ENCODE assay signal across 33 cellular contexts in the genomic region with DNA sequence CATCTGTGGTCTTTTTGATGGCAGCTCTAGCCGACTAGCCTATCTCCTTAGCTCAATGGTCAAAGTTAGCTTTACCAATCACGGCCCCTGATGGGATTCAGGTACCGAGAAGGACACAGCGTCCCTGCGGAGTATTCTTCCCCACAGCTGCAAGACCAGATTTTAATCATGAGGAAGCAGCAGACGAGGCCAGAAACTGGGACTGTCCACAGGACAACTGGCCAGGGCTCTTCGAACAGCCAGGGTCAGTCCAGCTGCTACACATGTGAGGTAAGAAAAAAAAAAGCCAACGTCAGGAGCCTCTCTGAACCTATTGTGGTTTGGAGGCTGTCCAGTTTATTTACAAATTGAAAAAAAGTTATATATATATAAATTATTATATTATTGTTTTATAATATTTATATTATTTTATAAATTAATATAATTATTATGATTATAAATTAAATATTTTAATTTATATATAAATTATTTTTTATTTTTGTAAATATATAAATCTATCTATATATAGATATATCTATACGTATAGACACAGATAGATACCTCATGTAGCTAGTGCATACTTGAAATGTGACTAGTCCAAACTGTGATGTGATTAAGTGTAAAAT. TPM values are rescaled to one million over a fixed set of nuclear protein-coding genes. Genes with fewer than 3 reads are reported as not detected.
A peak's percentile ranks its signal among the peaks of the same experiment; 100 is the strongest.
DNase-seq lines count a peak whose midpoint lies in the region; ATAC-seq and TF ChIP-seq lines count a peak whose summit lies in the region.
"Had no signal": no experiment of that assay in that cellular context is flagged by ENCODE, and none has a peak within 500 bp of the region (broad histone marks: within the 10 kb centered on the region; RNA-seq: fewer than 3 reads in every experiment).

No MANE protein-coding gene starts in this region.

- H3K27me3 Mint-ChIP-seq in activated T-cell treated with anti-CD3 and anti-CD28 coated beads, Interleukin-2, amount 50 U/mL, for 24 hours, result no peaks in the 10 kb centered on the region
- H3K27me3 Mint-ChIP-seq in activated T-cell treated with anti-CD3 and anti-CD28 coated beads, Interleukin-2, amount 50 U/mL, for 4 hours (ENCODE audit: low read depth), result no peaks in the 10 kb centered on the region
- no peaks in the 10 kb centered on the region for H3K27me3 Mint-ChIP-seq in stimulated activated memory B cell treated with anti-CD40 and anti-IgM and Interleukin-4, amounts not matched to agents 10 μg/mL and 1 μg/mL and 100 μg/mL, for 72 hours
- H3K27me3 Mint-ChIP-seq: activated CD4-positive, alpha-beta T cell treated with anti-CD3 and anti-CD28 coated beads, Interleukin-2, amount 10 ng/mL, durations not matched to agents 24 days and 14 days had no signal

- peak overlapping the region; percentile 41 for H3K27ac Mint-ChIP-seq in activated T-cell treated with anti-CD3 and anti-CD28 coated beads, Interleukin-2, amount 50 U/mL, for 24 hours
- H3K27ac Mint-ChIP-seq in stimulated activated memory B cell treated with anti-CD40 and anti-IgM and Interleukin-4, amounts not matched to agents 10 μg/mL and 1 μg/mL and 100 μg/mL, for 72 hours, result peak overlapping the region; percentile 97
- H3K27ac Mint-ChIP-seq: activated CD4-positive, alpha-beta T cell treated with anti-CD3 and anti-CD28 coated beads, Interleukin-2, amount 10 ng/mL, durations not matched to agents 24 days and 14 days; neural progenitor cell had no signal

- no peak overlapping the region for H3K4me2 ChIP-seq in OCI-LY1 (ENCODE audit: low read length)
- H3K4me2 ChIP-seq: neural progenitor cell had no signal

- no peak overlapping the region for H3K4me3 ChIP-seq in OCI-LY1 (ENCODE audit: low read depth, low read length, poor library complexity, severe bottlenecking)
- H3K4me3 ChIP-seq: ascending aorta, cardiac muscle cell, colonic mucosa, gastroesophageal sphincter, GM23248, neural progenitor cell, stomach, uterus had no signal

- no peaks in the 10 kb centered on the region for H3K9me2 ChIP-seq in OCI-LY1 (ENCODE audit: low read depth, low read length)

- peak overlapping the region; percentile 94 for H3K27ac ChIP-seq in OCI-LY1 (ENCODE audit: low read depth, low read length, poor library complexity, severe bottlenecking)
- H3K27ac ChIP-seq: ascending aorta, cardiac muscle cell, colonic mucosa, gastroesophageal sphincter, GM23248, neural progenitor cell, uterus, VCaP had no signal

- ATAC-seq in activated T-cell treated with anti-CD3 and anti-CD28 coated beads, Interleukin-2, amount 50 U/mL, for 4 hours, result no peak
- ATAC-seq in stimulated activated memory B cell treated with anti-CD40 and anti-IgM and Interleukin-4, amounts not matched to agents 10 μg/mL and 1 μg/mL and 100 μg/mL, for 72 hours, result no peak
- no peak for ATAC-seq in HG03432 (IDR thresholded peaks at IDR 0.05; ENCODE audit: unreplicated experiment)
- ATAC-seq: gastroesophageal sphincter, left cardiac atrium, PC-3 had no signal

- H3K4me3 Mint-ChIP-seq in activated T-cell treated with anti-CD3 and anti-CD28 coated beads, Interleukin-2, amount 50 U/mL, for 24 hours, result no peak overlapping the region
- H3K4me3 Mint-ChIP-seq in activated T-cell treated with anti-CD3 and anti-CD28 coated beads, Interleukin-2, amount 50 U/mL, for 4 hours, result no peak overlapping the region
- H3K4me3 Mint-ChIP-seq in stimulated activated memory B cell treated with anti-CD40 and anti-IgM and Interleukin-4, amounts not matched to agents 10 μg/mL and 1 μg/mL and 100 μg/mL, for 72 hours, result no peak overlapping the region
- H3K4me3 Mint-ChIP-seq: activated CD4-positive, alpha-beta T cell treated with anti-CD3 and anti-CD28 coated beads, Interleukin-2, amount 10 ng/mL, durations not matched to agents 24 days and 14 days; neural progenitor cell had no signal

- H3K27me3 ChIP-seq in OCI-LY1 (ENCODE audit: insufficient read depth, low read length), result no peaks in the 10 kb centered on the region
- H3K27me3 ChIP-seq: ascending aorta, cardiac muscle cell, colonic mucosa, gastroesophageal sphincter, stomach, uterus had no signal

- H3K9ac ChIP-seq in OCI-LY1 (ENCODE audit: low read length), result no peak overlapping the region
- H3K9ac ChIP-seq: GM23248, neural progenitor cell had no signal

- H3F3A ChIP-seq in OCI-LY1 (ENCODE audit: insufficient read depth, low read length), result no peaks in the 10 kb centered on the region

- H3K9me3 ChIP-seq in OCI-LY1 (ENCODE audit: low read length), result no peaks in the 10 kb centered on the region
- H3K9me3 ChIP-seq: ascending aorta, colonic mucosa, gastroesophageal sphincter, stomach, uterus had no signal

- TF ChIP-seq CTCF in OCI-LY1 (IDR thresholded peaks at IDR 0.05; ENCODE audit: low read length), result no peak

- H3K4me1 Mint-ChIP-seq in activated T-cell treated with anti-CD3 and anti-CD28 coated beads, Interleukin-2, amount 50 U/mL, for 24 hours (ENCODE audit: low read depth), result peaks cover 51% of the 10 kb centered on the region
- peaks cover 50% of the 10 kb centered on the region for H3K4me1 Mint-ChIP-seq in activated T-cell treated with anti-CD3 and anti-CD28 coated beads, Interleukin-2, amount 50 U/mL, for 4 hours (ENCODE audit: low read depth)
- peaks cover 68% of the 10 kb centered on the region for H3K4me1 Mint-ChIP-seq in stimulated activated memory B cell treated with anti-CD40 and anti-IgM and Interleukin-4, amounts not matched to agents 10 μg/mL and 1 μg/mL and 100 μg/mL, for 72 hours

- no peak for DNase-seq in activated T-cell treated with anti-CD3 and anti-CD28 coated beads, Interleukin-2, amount 50 U/mL, for 24 hours
- no peak for DNase-seq in activated T-cell treated with anti-CD3 and anti-CD28 coated beads, Interleukin-2, amount 50 U/mL, for 4 hours
- DNase-seq in iPS-NIHi7 (ENCODE audit: extremely low spot score) (peak; percentile 3), NCI-H2196 treated with DMSO at 0.1 percent for 48 hours (lab: John Stamatoyannopoulos, UW; ENCODE audit: unreplicated experiment) (no peak)
- DNase-seq in stimulated activated CD8-positive, alpha-beta memory T cell treated with anti-CD3 and anti-CD28 coated beads, Interleukin-4, amount 100 ng/mL, for 48 hours, result no peak
- DNase-seq: activated CD4-positive, alpha-beta T cell treated with anti-CD3 and anti-CD28 coated beads, Interleukin-2, amount 10 ng/mL, durations not matched to agents 24 days and 14 days; activated gamma-delta T cell; activated T-cell treated with anti-CD3 and anti-CD28 coated beads, Interleukin-2, amount 50 U/mL, for 1 hour; AML-193; colonic mucosa; DMS153; effector CD4-positive, alpha-beta T cell; GDM1; GM23248; left cardiac atrium; NCI-H1092 treated with DMSO at 0.1 percent for 48 hours; NCI-H187 treated with DMSO at 0.1 percent for 48 hours; NCI-H2171 treated with DMSO at 0.1 percent for 48 hours; NCI-H510A treated with DMSO at 0.1 percent for 48 hours; NK-92 treated with Interleukin-12 subunit alpha and Interleukin-12 subunit beta, amount 100 ng/mL, for 24 hours; PC-3; Right ventricle myocardium superior; small intestine; stomach; uterus had no signal

- H2AFZ ChIP-seq in OCI-LY1 (ENCODE audit: low read length), result no peak overlapping the region
- H2AFZ ChIP-seq: GM23248, neural progenitor cell had no signal

- H4K20me1 ChIP-seq in OCI-LY1 (ENCODE audit: insufficient read depth, low read length), result no peaks in the 10 kb centered on the region

- H3K9me3 Mint-ChIP-seq in activated T-cell treated with anti-CD3 and anti-CD28 coated beads, Interleukin-2, amount 50 U/mL, for 24 hours, result no peaks in the 10 kb centered on the region
- H3K9me3 Mint-ChIP-seq in activated T-cell treated with anti-CD3 and anti-CD28 coated beads, Interleukin-2, amount 50 U/mL, for 4 hours, result no peaks in the 10 kb centered on the region
- no peaks in the 10 kb centered on the region for H3K9me3 Mint-ChIP-seq in stimulated activated memory B cell treated with anti-CD40 and anti-IgM and Interleukin-4, amounts not matched to agents 10 μg/mL and 1 μg/mL and 100 μg/mL, for 72 hours
- H3K9me3 Mint-ChIP-seq: activated CD4-positive, alpha-beta T cell treated with anti-CD3 and anti-CD28 coated beads, Interleukin-2, amount 10 ng/mL, durations not matched to agents 24 days and 14 days had no signal

- peaks cover 57% of the 10 kb centered on the region for H3K36me3 Mint-ChIP-seq in activated T-cell treated with anti-CD3 and anti-CD28 coated beads, Interleukin-2, amount 50 U/mL, for 24 hours (ENCODE audit: low read depth)
- H3K36me3 Mint-ChIP-seq in activated T-cell treated with anti-CD3 and anti-CD28 coated beads, Interleukin-2, amount 50 U/mL, for 4 hours (ENCODE audit: insufficient read depth), result peaks cover 6% of the 10 kb centered on the region
- H3K36me3 Mint-ChIP-seq in stimulated activated memory B cell treated with anti-CD40 and anti-IgM and Interleukin-4, amounts not matched to agents 10 μg/mL and 1 μg/mL and 100 μg/mL, for 72 hours, result peaks cover 30% of the 10 kb centered on the region
- H3K36me3 Mint-ChIP-seq: neural progenitor cell had no signal

- 0 out of 2 replicates have a peak, but pooled peaks cover 6% of the 10 kb centered on the region for H3K36me3 ChIP-seq in OCI-LY1 (ENCODE audit: insufficient read depth, low read length)
- H3K36me3 ChIP-seq: ascending aorta, cardiac muscle cell, colonic mucosa, gastroesophageal sphincter, neural progenitor cell, stomach, uterus had no signal

- H3K4me1 ChIP-seq in OCI-LY1 (ENCODE audit: insufficient read depth, low read length, severe bottlenecking), result peaks cover 60% of the 10 kb centered on the region

- H3K79me2 ChIP-seq in OCI-LY1 (ENCODE audit: insufficient read depth, low read length), result no peaks in the 10 kb centered on the region

RNA-seq across cellular contexts. Expression of gene RINL, which starts 10.8 kb away (rescaled TPM):
- 10 to 100 TPM; 65.2 to 77.3 (median 68.6) TPM for total RNA-seq in activated T-cell treated with anti-CD3 and anti-CD28 coated beads, Interleukin-2, amount 50 U/mL, for 4 hours

RNA-seq across cellular contexts. Expression of gene HNRNPL, which starts 17.5 kb away (rescaled TPM):
- total RNA-seq in activated T-cell treated with anti-CD3 and anti-CD28 coated beads, Interleukin-2, amount 50 U/mL, for 4 hours, result 100 to 1,000 TPM; 679 to 736 (median 698) TPM

RNA-seq across cellular contexts. Expression of gene SIRT2, which starts 32.1 kb away (rescaled TPM):
- total RNA-seq in activated T-cell treated with anti-CD3 and anti-CD28 coated beads, Interleukin-2, amount 50 U/mL, for 4 hours, result 10 to 100 TPM; 23.5 to 29.8 (median 27.3) TPM

RNA-seq across cellular contexts. Expression of gene NFKBIB, which starts 32.5 kb away (rescaled TPM):
- 100 to 1,000 TPM; 150 to 174 (median 169) TPM for total RNA-seq in activated T-cell treated with anti-CD3 and anti-CD28 coated beads, Interleukin-2, amount 50 U/mL, for 4 hours

RNA-seq across cellular contexts. Expression of gene ECH1, which starts 35.7 kb away (rescaled TPM):
- total RNA-seq in activated T-cell treated with anti-CD3 and anti-CD28 coated beads, Interleukin-2, amount 50 U/mL, for 4 hours, result 100 to 1,000 TPM in 2 of 3 donors, 10 to 100 TPM in 1; 91.1 to 109 (median 108) TPM
